ENCODE assay signal across 19 cellular contexts in genomic region chr10:92407305-92408016, GRCh38.
DNase-seq lines count a peak whose midpoint lies in the region; ATAC-seq and TF ChIP-seq lines count a peak whose summit lies in the region.
"Had no signal": no experiment of that assay in that cellular context is flagged by ENCODE, and none has a peak within 500 bp of the region (broad histone marks: within the 10 kb centered on the region; RNA-seq: fewer than 3 reads in every experiment).

No MANE protein-coding gene starts in this region.

- DNase-seq in COLO829 (ENCODE audit: low spot score) (peak; percentile 27), HUDEP-2 (lab: John Stamatoyannopoulos, UW; ENCODE audit: unreplicated experiment in 76 of 76) (peak in 56 of 76 experiments; percentile 7 to 69 (median 34)), WTC11 (ENCODE audit: low spot score) (no peak), left lung (peak in 1 of 2 donors; percentile 41)
- no peak for DNase-seq in effector memory CD8-positive, alpha-beta T cell
- no peak for DNase-seq in stimulated activated CD4-positive, alpha-beta T cell treated with anti-CD3 and anti-CD28 coated beads, Interleukin-4, amount 100 ng/mL, for 24 hours
- DNase-seq: activated CD4-positive, alpha-beta T cell treated with anti-CD3 and anti-CD28 coated beads, Interleukin-2, amount 10 ng/mL, durations not matched to agents 24 days and 14 days; natural killer cell; NCI-H1105; NCI-H226; retina; stimulated activated CD4-positive, alpha-beta T cell treated with anti-CD3 and anti-CD28 coated beads, Interleukin-4, amount 100 ng/mL, for 1 hour; T-helper 2 cell; uterus had no signal

- peak; percentile 13; the same call in 1 of the 2 replicates for ATAC-seq in WTC11
- peak; percentile 44 for ATAC-seq in left lung
- ATAC-seq in effector memory CD8-positive, alpha-beta T cell (replicated peaks): no peak
- ATAC-seq in GM19324 (IDR thresholded peaks at IDR 0.05; ENCODE audit: low FRiP score, unreplicated experiment): no peak
- no peak for ATAC-seq in GM21447 (IDR thresholded peaks at IDR 0.05; ENCODE audit: unreplicated experiment)
- ATAC-seq: gastroesophageal sphincter; natural killer cell; stimulated activated effector memory CD8-positive, alpha-beta T cell treated with anti-CD3 and anti-CD28 coated beads, Interleukin-12 subunit alpha, Interleukin-12 subunit beta, amount 100 ng/mL, for 72 hours had no signal

- no peaks in the 10 kb centered on the region; the same call in 1 of the 2 replicates for H3K27me3 Mint-ChIP-seq in WTC11 (ENCODE audit: low read depth)
- H3K27me3 Mint-ChIP-seq in effector memory CD8-positive, alpha-beta T cell: peaks cover 26 to 40% of the 10 kb centered on the region in 2 donors
- H3K27me3 Mint-ChIP-seq: activated CD4-positive, alpha-beta T cell treated with anti-CD3 and anti-CD28 coated beads, Interleukin-2, amount 10 ng/mL, durations not matched to agents 24 days and 14 days had no signal

- H3K4me1 Mint-ChIP-seq in WTC11: peaks cover 18% of the 10 kb centered on the region
- no peaks in the 10 kb centered on the region for H3K4me1 Mint-ChIP-seq in effector memory CD8-positive, alpha-beta T cell (ENCODE audit: low read depth in 2 of 2)
- H3K4me1 Mint-ChIP-seq: activated CD4-positive, alpha-beta T cell treated with anti-CD3 and anti-CD28 coated beads, Interleukin-2, amount 10 ng/mL, durations not matched to agents 24 days and 14 days; natural killer cell; stimulated activated effector memory CD8-positive, alpha-beta T cell treated with anti-CD3 and anti-CD28 coated beads, Interleukin-12 subunit alpha, Interleukin-12 subunit beta, amount 100 ng/mL, for 72 hours had no signal

- H3K4me1 ChIP-seq in left lung: no peaks in the 10 kb centered on the region
- H3K4me1 ChIP-seq: gastroesophageal sphincter, uterus had no signal

- no peaks in the 10 kb centered on the region for H3K27me3 ChIP-seq in left lung
- H3K27me3 ChIP-seq: gastroesophageal sphincter, uterus had no signal

- intact Hi-C loops in left lung (cut with DNase I): no loop called here

- POLR2A ChIA-PET in WTC11 (lab: Charles Lee): no interaction called here

- H3K4me3 Mint-ChIP-seq in WTC11: no peak overlapping the region
- no peak overlapping the region for H3K4me3 Mint-ChIP-seq in effector memory CD8-positive, alpha-beta T cell
- H3K4me3 Mint-ChIP-seq: activated CD4-positive, alpha-beta T cell treated with anti-CD3 and anti-CD28 coated beads, Interleukin-2, amount 10 ng/mL, durations not matched to agents 24 days and 14 days; natural killer cell; stimulated activated effector memory CD8-positive, alpha-beta T cell treated with anti-CD3 and anti-CD28 coated beads, Interleukin-12 subunit alpha, Interleukin-12 subunit beta, amount 100 ng/mL, for 72 hours had no signal

- H3K4me3 ChIP-seq in left lung: no peak overlapping the region
- H3K4me3 ChIP-seq: gastroesophageal sphincter, uterus had no signal

- peak overlapping the region; percentile 26; the same call in 1 of the 2 replicates for H3K27ac Mint-ChIP-seq in WTC11
- no peak overlapping the region for H3K27ac Mint-ChIP-seq in effector memory CD8-positive, alpha-beta T cell
- H3K27ac Mint-ChIP-seq: activated CD4-positive, alpha-beta T cell treated with anti-CD3 and anti-CD28 coated beads, Interleukin-2, amount 10 ng/mL, durations not matched to agents 24 days and 14 days; activated T-helper 2 cell treated with anti-CD3 and anti-CD28 coated beads, Interferon-gamma antibody, Interleukin-2, Interleukin-4, amounts not matched to agents 10 μg/mL and 5 μg/mL and 100 μg/mL, durations not matched to agents 14 hours and 24 hours and 36 hours; natural killer cell; stimulated activated effector memory CD8-positive, alpha-beta T cell treated with anti-CD3 and anti-CD28 coated beads, Interleukin-12 subunit alpha, Interleukin-12 subunit beta, amount 100 ng/mL, for 72 hours had no signal

- no peaks in the 10 kb centered on the region for H3K36me3 Mint-ChIP-seq in WTC11
- no peaks in the 10 kb centered on the region for H3K36me3 Mint-ChIP-seq in effector memory CD8-positive, alpha-beta T cell (ENCODE audit: insufficient read depth)
- H3K36me3 Mint-ChIP-seq: natural killer cell; stimulated activated effector memory CD8-positive, alpha-beta T cell treated with anti-CD3 and anti-CD28 coated beads, Interleukin-12 subunit alpha, Interleukin-12 subunit beta, amount 100 ng/mL, for 72 hours had no signal

- TF ChIP-seq CTCF in WTC11 (IDR thresholded peaks at IDR 0.05) (no peak), left lung (IDR thresholded peaks at IDR 0.05) (no peak)

- CTCF ChIA-PET in WTC11 (lab: Charles Lee): interaction anchor here (1.1 to 1.4 kb wide), 2 partner anchors 13 kb away, joined by 3 to 6 read pairs; no protein-coding TSS in a partner anchor

- peak overlapping the region in 1 of 2 donors; percentile 13 for H3K27ac ChIP-seq in left lung
- H3K27ac ChIP-seq: gastroesophageal sphincter, uterus had no signal

- H3K9me3 ChIP-seq in left lung: no peaks in the 10 kb centered on the region
- H3K9me3 ChIP-seq: gastroesophageal sphincter, uterus had no signal

- no peaks in the 10 kb centered on the region for H3K36me3 ChIP-seq in left lung
- H3K36me3 ChIP-seq: gastroesophageal sphincter, uterus had no signal

- no peaks in the 10 kb centered on the region for H3K9me3 Mint-ChIP-seq in WTC11
- no peaks in the 10 kb centered on the region for H3K9me3 Mint-ChIP-seq in effector memory CD8-positive, alpha-beta T cell
- H3K9me3 Mint-ChIP-seq: activated CD4-positive, alpha-beta T cell treated with anti-CD3 and anti-CD28 coated beads, Interleukin-2, amount 10 ng/mL, durations not matched to agents 24 days and 14 days; activated T-helper 2 cell treated with anti-CD3 and anti-CD28 coated beads, Interferon-gamma antibody, Interleukin-2, Interleukin-4, amounts not matched to agents 10 μg/mL and 5 μg/mL and 100 μg/mL, durations not matched to agents 14 hours and 24 hours and 36 hours; natural killer cell; stimulated activated effector memory CD8-positive, alpha-beta T cell treated with anti-CD3 and anti-CD28 coated beads, Interleukin-12 subunit alpha, Interleukin-12 subunit beta, amount 100 ng/mL, for 72 hours had no signal

TF ChIP-seq in WTC11, 78 proteins besides CTCF, POLR2A, EP300 and RAD21:
- TF ChIP-seq ZNF232 (CRISPR knock-in tag; IDR thresholded peaks at IDR 0.05) (no peak), ESRRA (CRISPR knock-in tag; IDR thresholded peaks at IDR 0.05; ENCODE audit: borderline replicate concordance) (no peak), AFF4 (CRISPR knock-in tag; IDR thresholded peaks at IDR 0.05; ENCODE audit: borderline replicate concordance) (no peak), TCF7 (CRISPR knock-in tag; IDR thresholded peaks at IDR 0.05; ENCODE audit: low read depth) (no peak), PREB (CRISPR knock-in tag; IDR thresholded peaks at IDR 0.05; ENCODE audit: borderline replicate concordance) (no peak), CREM (CRISPR knock-in tag; IDR thresholded peaks at IDR 0.05) (no peak), TEAD1 (CRISPR knock-in tag; IDR thresholded peaks at IDR 0.05) (no peak), JUN (CRISPR knock-in tag; IDR thresholded peaks at IDR 0.05) (no peak), FOXK1 (CRISPR knock-in tag; IDR thresholded peaks at IDR 0.05) (no peak)

Comparison
In these comparisons a context has a peak if more than half of its experiments do, and no peak if none do; other contexts are left out.
1. DNase-seq: peak in COLO829 (single experiment) and HUDEP-2 (56 of 76); none in WTC11 (single experiment), effector memory CD8-positive, alpha-beta T cell (0 of 3) and stimulated activated CD4-positive, alpha-beta T cell treated with anti-CD3 and anti-CD28 coated beads, Interleukin-4, amount 100 ng/mL, for 24 hours (single experiment).
2. ATAC-seq: peak in WTC11 (single experiment) and left lung (single experiment); none in effector memory CD8-positive, alpha-beta T cell (single experiment), GM19324 (single experiment) and GM21447 (single experiment).